Comparison of ENCODE assay signal across 8 cellular contexts in genomic region chr1:194171596-194171995, GRCh38.
"Had no signal": no experiment of that assay in that cellular context is flagged by ENCODE, and none has a peak within 500 bp of the region (broad histone marks: within the 10 kb centered on the region; RNA-seq: fewer than 3 reads in every experiment).

No MANE protein-coding gene starts in this region.

- H3K4me1 ChIP-seq: HAP-1 had no signal

- H3K27ac ChIP-seq: GM23248, HL-60 had no signal

- H3K36me3 ChIP-seq: HAP-1 had no signal

- H3K9ac ChIP-seq: GM23248 had no signal

- H3K9me3 ChIP-seq: HAP-1 had no signal

- H3K36me3 Mint-ChIP-seq: IgD-negative memory B cell had no signal

- H3K27me3 Mint-ChIP-seq: IgD-negative memory B cell had no signal

- H3K4me3 Mint-ChIP-seq: IgD-negative memory B cell had no signal

- H3K27ac Mint-ChIP-seq: IgD-negative memory B cell had no signal

- ATAC-seq: HCT116, HepG2 had no signal

- H3K4me1 Mint-ChIP-seq: IgD-negative memory B cell had no signal

- DNase-seq: GM23248, H7, KBM-7 had no signal

- FAIRE-seq: HepG2 had no signal

- H2AFZ ChIP-seq: GM23248 had no signal

- H3K4me3 ChIP-seq: GM23248, HAP-1 had no signal
